ENCODE assay signal across 17 cellular contexts in the genomic region with DNA sequence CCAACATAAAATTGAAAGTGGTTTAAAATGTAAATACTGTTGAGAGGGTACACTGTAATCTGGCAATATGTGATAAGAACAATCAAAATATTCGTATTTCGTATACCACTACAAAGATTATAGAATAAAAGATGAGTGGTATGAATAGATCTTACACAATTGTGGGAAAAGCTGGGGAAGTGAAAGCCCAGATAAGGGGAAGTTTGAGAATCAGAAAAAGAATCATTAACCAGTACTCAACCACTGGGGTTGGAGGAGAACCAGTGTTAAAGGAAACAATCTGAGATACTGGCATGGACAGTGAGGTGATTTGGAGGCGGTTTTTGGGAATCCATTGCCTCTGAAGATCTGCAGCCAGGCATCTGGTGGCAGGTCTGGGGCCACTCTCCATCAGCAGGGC. TPM values are rescaled to one million over a fixed set of nuclear protein-coding genes. Genes with fewer than 3 reads are reported as not detected.
DNase-seq lines count a peak whose midpoint lies in the region; ATAC-seq and TF ChIP-seq lines count a peak whose summit lies in the region.
"Had no signal": no experiment of that assay in that cellular context is flagged by ENCODE, and none has a peak within 500 bp of the region (broad histone marks: within the 10 kb centered on the region; RNA-seq: fewer than 3 reads in every experiment).

No MANE protein-coding gene starts in this region.

- H3K27me3 ChIP-seq in dorsolateral prefrontal cortex = peaks cover 0 to 4% (median 0%) of the 10 kb centered on the region in 45 donors

- no peak overlapping the region for H3K27ac Mint-ChIP-seq in WTC11
- H3K27ac Mint-ChIP-seq: activated T-cell treated with anti-CD3 and anti-CD28 coated beads, Interleukin-2, amount 50 U/mL, for 24 hours; B cell; effector memory CD8-positive, alpha-beta T cell had no signal

- intact Hi-C loops in dorsolateral prefrontal cortex (cut with DNase I) = no loop called here

- no peak overlapping the region for H3K4me3 ChIP-seq in dorsolateral prefrontal cortex

- no peaks in the 10 kb centered on the region for H3K27me3 Mint-ChIP-seq in WTC11 (ENCODE audit: low read depth)

- no peaks in the 10 kb centered on the region for H3K36me3 Mint-ChIP-seq in WTC11

- peaks cover 40% of the 10 kb centered on the region for H3K4me1 Mint-ChIP-seq in WTC11

- CTCF ChIA-PET in WTC11 (lab: Charles Lee) = no interaction called here

- peak; percentile 70 for ATAC-seq in GM18870 (IDR thresholded peaks at IDR 0.05; ENCODE audit: unreplicated experiment)
- ATAC-seq in GM21825 (IDR thresholded peaks at IDR 0.05; ENCODE audit: unreplicated experiment) = peak; percentile 80
- peak; percentile 89 for ATAC-seq in HG03378 (IDR thresholded peaks at IDR 0.05; ENCODE audit: unreplicated experiment)
- no peak for ATAC-seq in WTC11
- ATAC-seq: effector memory CD8-positive, alpha-beta T cell; left colon had no signal

- no peak overlapping the region for H3K27ac ChIP-seq in dorsolateral prefrontal cortex
- H3K27ac ChIP-seq: VCaP had no signal

- H3K9me3 Mint-ChIP-seq in WTC11 = no peaks in the 10 kb centered on the region
- H3K9me3 Mint-ChIP-seq: activated T-cell treated with anti-CD3 and anti-CD28 coated beads, Interleukin-2, amount 50 U/mL, for 24 hours; effector memory CD8-positive, alpha-beta T cell had no signal

- TF ChIP-seq CTCF in WTC11 (IDR thresholded peaks at IDR 0.05) (no peak), dorsolateral prefrontal cortex (IDR thresholded peaks at IDR 0.05 in 54 of 56, conservative IDR thresholded peaks at IDR 0.05 in 2 of 56; ENCODE audit: low read depth in 1 of 56, partially characterized antibody in 56 of 56) (no peak)

- no peak overlapping the region for H3K4me3 Mint-ChIP-seq in WTC11
- H3K4me3 Mint-ChIP-seq: activated T-cell treated with anti-CD3 and anti-CD28 coated beads, Interleukin-2, amount 50 U/mL, for 24 hours; B cell; effector memory CD8-positive, alpha-beta T cell had no signal

- peak; percentile 5 for DNase-seq in globus pallidus (ENCODE audit: low spot score)
- no peak for DNase-seq in NCI-H2227 treated with DMSO at 0.1 percent for 48 hours (lab: John Stamatoyannopoulos, UW)
- no peak for DNase-seq in WTC11 (ENCODE audit: low spot score)
- no peak for DNase-seq in dorsolateral prefrontal cortex
- DNase-seq in NCI-H1417 (lab: John Stamatoyannopoulos, UW) = no peak
- DNase-seq: activated T-cell treated with anti-CD3 and anti-CD28 coated beads, Interleukin-2, amount 50 U/mL, for 24 hours; effector memory CD8-positive, alpha-beta T cell; left colon; MM.1S; NCI-H524; SHP77; stimulated activated CD8-positive, alpha-beta memory T cell treated with anti-CD3 and anti-CD28 coated beads, Interleukin-4, amount 100 ng/mL, for 48 hours had no signal

- POLR2A ChIA-PET in WTC11 (lab: Charles Lee) = no interaction called here

TF ChIP-seq in WTC11, 78 proteins besides CTCF, POLR2A, EP300 and RAD21:
- TF ChIP-seq ZNF263 (CRISPR knock-in tag; IDR thresholded peaks at IDR 0.05; ENCODE audit: low read depth) = no peak
- no peak for TF ChIP-seq MYBL2 (CRISPR knock-in tag; IDR thresholded peaks at IDR 0.05)
- TF ChIP-seq, protein P1, sequence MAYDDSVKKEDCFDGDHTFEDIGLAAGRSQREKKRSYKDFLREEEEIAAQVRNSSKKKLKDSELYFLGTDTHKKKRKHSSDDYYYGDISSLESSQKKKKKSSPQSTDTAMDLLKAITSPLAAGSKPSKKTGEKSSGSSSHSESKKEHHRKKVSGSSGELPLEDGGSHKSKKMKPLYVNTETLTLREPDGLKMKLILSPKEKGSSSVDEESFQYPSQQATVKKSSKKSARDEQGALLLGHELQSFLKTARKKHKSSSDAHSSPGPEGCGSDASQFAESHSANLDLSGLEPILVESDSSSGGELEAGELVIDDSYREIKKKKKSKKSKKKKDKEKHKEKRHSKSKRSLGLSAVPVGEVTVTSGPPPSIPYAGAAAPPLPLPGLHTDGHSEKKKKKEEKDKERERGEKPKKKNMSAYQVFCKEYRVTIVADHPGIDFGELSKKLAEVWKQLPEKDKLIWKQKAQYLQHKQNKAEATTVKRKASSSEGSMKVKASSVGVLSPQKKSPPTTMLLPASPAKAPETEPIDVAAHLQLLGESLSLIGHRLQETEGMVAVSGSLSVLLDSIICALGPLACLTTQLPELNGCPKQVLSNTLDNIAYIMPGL (CRISPR knock-in tag; IDR thresholded peaks at IDR 0.05) = no peak
TF ChIP-seq in WTC11: peak in this region for 0.

RNA-seq across cellular contexts. Expression of a gene that starts 59.7 kb away (rescaled TPM):
- total RNA-seq in WTC11 (2021) (35.0 to 57.9 TPM (median 38.3 TPM) in 3 replicates), dorsolateral prefrontal cortex (100 to 1,000 TPM in 114 of 120 experiments, 10 to 100 TPM in 6; 58.1 to 259 (median 183) TPM)
